In the genomic region with DNA sequence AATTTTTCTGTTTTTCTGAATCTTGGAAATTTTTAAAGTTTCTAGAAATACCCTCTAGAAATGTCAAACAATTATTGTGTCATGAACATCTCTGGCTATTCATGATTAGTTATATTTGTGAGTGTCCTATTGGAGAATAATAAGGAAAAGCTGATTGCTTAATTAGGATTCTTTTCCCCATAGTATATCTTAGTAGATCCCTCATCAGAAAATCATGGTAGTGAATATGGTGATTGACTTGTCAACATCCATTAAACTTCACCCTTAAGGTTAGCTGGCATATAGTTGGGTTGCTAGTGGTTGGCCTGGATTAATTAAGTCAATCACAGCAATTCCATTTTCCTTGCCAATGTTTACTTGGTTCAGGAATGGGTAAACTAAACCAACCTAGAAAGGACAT, we compare ENCODE assay signal across 8 cellular contexts.
"Had no signal": no experiment of that assay in that cellular context is flagged by ENCODE, and none has a peak within 500 bp of the region (broad histone marks: within the 10 kb centered on the region; RNA-seq: fewer than 3 reads in every experiment).

No MANE protein-coding gene starts in this region.

- H3K4me3 ChIP-seq: K562 had no signal

- FAIRE-seq: HepG2, K562 had no signal

- H3K27ac ChIP-seq: HL-60 had no signal

- DNase-seq: GOT3, H9, HCEC 1CT, HFFc6, KG1 had no signal
